Comparison of ENCODE assay signal across 8 cellular contexts in the genomic region with DNA sequence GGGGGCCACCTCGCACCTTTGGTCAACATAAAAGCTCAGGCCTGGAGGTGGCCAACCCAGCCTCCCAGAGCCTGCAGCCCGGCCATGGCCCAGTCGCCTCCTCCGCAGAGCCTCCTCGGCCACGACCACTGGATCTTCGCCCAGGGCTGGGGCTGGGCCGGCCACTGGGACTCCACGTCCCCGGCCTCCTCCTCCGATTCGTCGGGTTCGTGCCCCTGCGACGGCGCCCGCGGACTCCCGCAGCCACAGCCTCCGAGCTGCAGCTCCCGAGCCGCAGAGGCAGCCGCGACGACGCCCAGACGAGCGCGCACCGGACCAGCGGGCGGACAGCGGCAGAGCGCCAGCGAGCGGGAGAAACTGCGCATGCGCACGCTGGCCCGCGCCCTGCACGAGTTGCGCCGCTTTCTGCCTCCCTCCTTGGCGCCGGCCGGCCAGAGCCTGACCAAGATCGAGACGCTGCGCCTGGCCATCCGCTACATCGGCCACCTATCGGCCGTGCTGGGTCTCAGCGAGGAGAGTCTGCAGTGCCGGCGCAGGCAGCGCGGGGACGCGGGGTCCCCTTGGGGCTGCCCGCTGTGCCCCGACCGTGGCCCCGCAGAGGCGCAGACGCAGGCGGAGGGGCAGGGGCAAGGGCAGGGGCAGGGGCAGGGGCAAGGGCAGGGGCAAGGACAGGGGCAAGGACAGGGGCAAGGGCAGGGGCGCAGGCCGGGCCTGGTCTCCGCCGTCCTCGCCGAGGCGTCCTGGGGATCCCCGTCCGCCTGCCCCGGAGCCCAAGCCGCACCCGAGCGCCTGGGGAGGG. TPM values are rescaled to one million over a fixed set of nuclear protein-coding genes. Genes with fewer than 3 reads are reported as not detected.
DNase-seq lines count a peak whose midpoint lies in the region; ATAC-seq and TF ChIP-seq lines count a peak whose summit lies in the region.

MESP2 (plus strand) TSS at position 59 of the 799 bp plus-strand sequence; CDS start at position 85, 26 bp downstream.

- no peaks in the 10 kb centered on the region for H3K9me3 Mint-ChIP-seq in Caco-2 (ENCODE audit: unreplicated experiment)
- H3K9me3 Mint-ChIP-seq in H9: no peaks in the 10 kb centered on the region
- no peaks in the 10 kb centered on the region for H3K9me3 Mint-ChIP-seq in activated CD8-positive, alpha-beta T cell treated with anti-CD3 and anti-CD28 coated beads for 36 hours
- H3K9me3 Mint-ChIP-seq in endodermal cell: no peaks in the 10 kb centered on the region

- peak; percentile 76 for ATAC-seq in activated CD8-positive, alpha-beta T cell treated with anti-CD3 and anti-CD28 coated beads for 36 hours
- no peak for ATAC-seq in GM18519 (IDR thresholded peaks at IDR 0.05; ENCODE audit: low FRiP score, unreplicated experiment)

- H3T11ph ChIP-seq in H9 (ENCODE audit: low read length): no peak within 1 kb of the TSS

- H2BK120ac ChIP-seq in H9 (ENCODE audit: low read depth, low read length, poor library complexity, severe bottlenecking) (no peak within 1 kb of the TSS), mesenchymal stem cell (ENCODE audit: low read depth, low read length) (peak within 1 kb of the TSS; percentile 66)

- no CpG with 5 or more reads among the region's 82 CpGs for WGBS in H9 (ENCODE audit: extremely low coverage, insufficient read length, low lambda C conversion rate)
- 19 to 26% methylated on average over 35 to 82 of the region's 82 CpGs for WGBS in endodermal cell (ENCODE audit: insufficient coverage in 1 of 2, insufficient read length in 1 of 2), 2 experiments
- WGBS in mesenchymal stem cell: 8% methylated on average over 76 of the region's 82 CpGs

- no peaks in the 10 kb centered on the region for H3K9me3 ChIP-seq in Caco-2
- no peaks in the 10 kb centered on the region for H3K9me3 ChIP-seq in H9 (ENCODE audit: control insufficient read depth, low read depth, low read length)
- no peaks in the 10 kb centered on the region for H3K9me3 ChIP-seq in endodermal cell (ENCODE audit: control insufficient read depth, low read length)
- no peaks in the 10 kb centered on the region for H3K9me3 ChIP-seq in mesenchymal stem cell (ENCODE audit: control insufficient read depth, low read length)

- DNase-seq in Caco-2: peak; percentile 64 to 75
- peak; percentile 94 for DNase-seq in H9
- DNase-seq in NCI-H2227 treated with DMSO at 0.1 percent for 48 hours (lab: John Stamatoyannopoulos, UW): peak; percentile 43
- DNase-seq in activated CD8-positive, alpha-beta T cell treated with anti-CD3 and anti-CD28 coated beads for 36 hours: peak; percentile 47
- peak; percentile 97 for DNase-seq in endodermal cell
- peak; percentile 85 for DNase-seq in mesenchymal stem cell
- peak in 2 of 3 experiments; percentile 5 to 45 for DNase-seq in stimulated activated CD4-positive, alpha-beta T cell treated with anti-CD3 and anti-CD28 coated beads, TNF-alpha, amount 100 ng/mL, for 4 hours (ENCODE audit: low read depth in 3 of 3)

- H3K27ac ChIP-seq in H9 (ENCODE audit: insufficient read length, low read depth, low read length) (no peak within 1 kb of the TSS), endodermal cell (ENCODE audit: low read depth, low read length) (no peak within 1 kb of the TSS), mesenchymal stem cell (ENCODE audit: low read length, poor library complexity, severe bottlenecking) (no peak within 1 kb of the TSS)

- H3K79me2 ChIP-seq in H9 (ENCODE audit: insufficient read depth, low read length): no peaks in the 10 kb centered on the region

- no peak for TF ChIP-seq CTCF in Caco-2 (IDR thresholded peaks at IDR 0.05; ENCODE audit: insufficient read depth in 1 of 2, low read depth in 1 of 2, low read length in 1 of 2, severe bottlenecking in 1 of 2, unreplicated experiment in 1 of 2)
- TF ChIP-seq CTCF in H9 (conservative IDR thresholded peaks at IDR 0.05): peak; percentile 72
- TF ChIP-seq CTCF in activated CD8-positive, alpha-beta T cell treated with anti-CD3 and anti-CD28 coated beads for 36 hours (IDR thresholded peaks at IDR 0.05): no peak
- peak; percentile 77 for TF ChIP-seq CTCF in endodermal cell (conservative IDR thresholded peaks at IDR 0.05)

- H3K79me1 ChIP-seq in H9 (ENCODE audit: insufficient read depth, low read depth, low read length, poor library complexity, severe bottlenecking): no peaks in the 10 kb centered on the region
- no peaks in the 10 kb centered on the region for H3K79me1 ChIP-seq in mesenchymal stem cell (replicated peaks; ENCODE audit: low read length, poor library complexity, severe bottlenecking)

- no TSS peak for BruUV-seq in Caco-2 (replicated peaks; lab: Mats Ljungman, UMichigan)

- no peak within 1 kb of the TSS for H2BK15ac ChIP-seq in H9 (ENCODE audit: low read depth, low read length)
- H2BK15ac ChIP-seq in mesenchymal stem cell (ENCODE audit: low read depth, poor library complexity, severe bottlenecking): peak within 1 kb of the TSS; percentile 83

- H2AFZ ChIP-seq in H9 (ENCODE audit: low read length) (no peak within 1 kb of the TSS), mesenchymal stem cell (ENCODE audit: low read depth, low read length) (peak within 1 kb of the TSS; percentile 93)

- H3K36me3 ChIP-seq in Caco-2 (ENCODE audit: control insufficient read depth, insufficient read depth, low read length): no peaks in the 10 kb centered on the region
- no peaks in the 10 kb centered on the region for H3K36me3 ChIP-seq in endodermal cell (ENCODE audit: control insufficient read depth, insufficient read depth, low read length)
- H3K36me3 ChIP-seq in mesenchymal stem cell (ENCODE audit: control insufficient read depth in 1 of 2, insufficient read depth in 2 of 2, low read depth in 1 of 2, low read length in 2 of 2): peaks cover 0 to 5% of the 10 kb centered on the region in 2 experiments

- POLR2A ChIA-PET in Caco-2 (lab: Charles Lee): interaction anchor here (0.6 kb wide), 1 partner anchor 52 kb away, joined by 3 read pairs; no protein-coding TSS in a partner anchor
- POLR2A ChIA-PET in activated CD8-positive, alpha-beta T cell treated with anti-CD3 and anti-CD28 coated beads for 36 hours (lab: Charles Lee): interaction anchor here (0.5 kb wide), 1 partner anchor 185 kb away, joined by 3 read pairs; no protein-coding TSS in a partner anchor

- H2BK5ac ChIP-seq in H9 (ENCODE audit: insufficient read length, low read length): no peak within 1 kb of the TSS
- H2BK5ac ChIP-seq in mesenchymal stem cell (ENCODE audit: low read depth, low read length, poor library complexity, severe bottlenecking): no peak within 1 kb of the TSS

- H2BK20ac ChIP-seq in H9 (ENCODE audit: low read depth, low read length, poor library complexity, severe bottlenecking): no peak within 1 kb of the TSS

- H3K27me3 ChIP-seq in Caco-2 (replicated peaks; ENCODE audit: control insufficient read depth, insufficient read depth, low read length): no peaks in the 10 kb centered on the region
- H3K27me3 ChIP-seq in H9 (ENCODE audit: insufficient read depth, low read length): peaks cover 7% of the 10 kb centered on the region; the same call in 1 of the 2 replicates
- H3K27me3 ChIP-seq in endodermal cell (ENCODE audit: control insufficient read depth, insufficient read depth, low read length, poor library complexity, severe bottlenecking): peaks cover 34% of the 10 kb centered on the region
- no peaks in the 10 kb centered on the region for H3K27me3 ChIP-seq in mesenchymal stem cell (ENCODE audit: control insufficient read depth in 1 of 2, insufficient read depth in 1 of 2, low read length in 2 of 2)

- H3K9ac ChIP-seq in H9 (ENCODE audit: extremely low read depth, insufficient read length, low read length) (no peak within 1 kb of the TSS), endodermal cell (ENCODE audit: extremely low read depth, low read length, poor library complexity, severe bottlenecking) (no peak within 1 kb of the TSS), mesenchymal stem cell (ENCODE audit: low read length) (peak within 1 kb of the TSS; percentile 80)

- H2AK5ac ChIP-seq in H9 (ENCODE audit: insufficient read length, low read length) (no peak within 1 kb of the TSS), mesenchymal stem cell (ENCODE audit: low read length, severe bottlenecking) (no peak within 1 kb of the TSS)

- intact Hi-C loops in Caco-2 (cut with micrococcal nuclease; ENCODE audit: unreplicated experiment): no loop called here
- intact Hi-C loops in activated CD8-positive, alpha-beta T cell treated with anti-CD3 and anti-CD28 coated beads for 36 hours (cut with micrococcal nuclease): no loop called here

- H3K36me3 Mint-ChIP-seq in Caco-2 (ENCODE audit: insufficient read depth, unreplicated experiment): no peaks in the 10 kb centered on the region
- no peaks in the 10 kb centered on the region for H3K36me3 Mint-ChIP-seq in H9 (ENCODE audit: insufficient read depth in 1 of 3, low read depth in 3 of 3)
- no peaks in the 10 kb centered on the region for H3K36me3 Mint-ChIP-seq in activated CD8-positive, alpha-beta T cell treated with anti-CD3 and anti-CD28 coated beads for 36 hours (ENCODE audit: low read depth)
- no peaks in the 10 kb centered on the region for H3K36me3 Mint-ChIP-seq in endodermal cell (ENCODE audit: low read depth)

- peak within 1 kb of the TSS; percentile 66 for H3K18ac ChIP-seq in H9 (ENCODE audit: insufficient read length, low read depth, low read length)
- H3K18ac ChIP-seq in mesenchymal stem cell (ENCODE audit: low read depth in 1 of 2, low read length in 2 of 2): peak within 1 kb of the TSS; percentile 86 to 88

- H3K4me3 Mint-ChIP-seq in Caco-2 (ENCODE audit: unreplicated experiment): peak within 1 kb of the TSS; percentile 45
- peak within 1 kb of the TSS; percentile 38 to 58; a peak in 4 of 5 replicates for H3K4me3 Mint-ChIP-seq in H9
- peak within 1 kb of the TSS; percentile 55 for H3K4me3 Mint-ChIP-seq in activated CD8-positive, alpha-beta T cell treated with anti-CD3 and anti-CD28 coated beads for 36 hours
- H3K4me3 Mint-ChIP-seq in endodermal cell: peak within 1 kb of the TSS; percentile 37

- H2BK12ac ChIP-seq in H9 (ENCODE audit: insufficient read length, low read depth, low read length) (no peak within 1 kb of the TSS), mesenchymal stem cell (ENCODE audit: low read length in 2 of 2) (peak within 1 kb of the TSS in 1 of 2 experiments; percentile 75)

- H3K23ac ChIP-seq in H9 (ENCODE audit: insufficient read length, low read depth, low read length) (no peak within 1 kb of the TSS), mesenchymal stem cell (ENCODE audit: low read length in 2 of 2) (peak within 1 kb of the TSS in 1 of 2 experiments; percentile 41)

- no peak within 1 kb of the TSS for H4K5ac ChIP-seq in H9 (ENCODE audit: insufficient read length, low read depth, low read length)

- H3K23me2 ChIP-seq in H9 (ENCODE audit: insufficient read length, low read depth, low read length, poor library complexity, severe bottlenecking): peaks cover 4% of the 10 kb centered on the region

- H3K27me3 Mint-ChIP-seq in Caco-2 (ENCODE audit: insufficient read depth, unreplicated experiment) (no peaks in the 10 kb centered on the region), H9 (ENCODE audit: low read depth) (peaks cover 63% of the 10 kb centered on the region), endodermal cell (ENCODE audit: insufficient read depth) (peaks cover 63% of the 10 kb centered on the region)
- peaks cover 21% of the 10 kb centered on the region for H3K27me3 Mint-ChIP-seq in activated CD8-positive, alpha-beta T cell treated with anti-CD3 and anti-CD28 coated beads for 36 hours

- H3K27ac Mint-ChIP-seq in Caco-2 (ENCODE audit: unreplicated experiment): no peak within 1 kb of the TSS
- no peak within 1 kb of the TSS for H3K27ac Mint-ChIP-seq in H9
- no peak within 1 kb of the TSS for H3K27ac Mint-ChIP-seq in activated CD8-positive, alpha-beta T cell treated with anti-CD3 and anti-CD28 coated beads for 36 hours
- no peak within 1 kb of the TSS for H3K27ac Mint-ChIP-seq in endodermal cell

- H3K4me1 ChIP-seq in Caco-2 (peaks cover 27% of the 10 kb centered on the region), H9 (ENCODE audit: insufficient read depth, low read length) (no peaks in the 10 kb centered on the region), endodermal cell (ENCODE audit: control insufficient read depth, insufficient read depth, low read length) (no peaks in the 10 kb centered on the region), mesenchymal stem cell (ENCODE audit: control insufficient read depth, insufficient read depth, low read depth, low read length) (peaks cover 15% of the 10 kb centered on the region)

- H4K20me1 ChIP-seq in H9 (ENCODE audit: control insufficient read depth, insufficient read depth, insufficient read length): no peaks in the 10 kb centered on the region

- H3K4me3 ChIP-seq in Caco-2 (ENCODE audit: low read depth, low read length) (peak within 1 kb of the TSS; percentile 39), endodermal cell (ENCODE audit: low read length) (no peak within 1 kb of the TSS), mesenchymal stem cell (ENCODE audit: insufficient read depth in 1 of 2, low read depth in 1 of 2, low read length in 2 of 2) (peak within 1 kb of the TSS; percentile 54 to 74)

- H3K4ac ChIP-seq in H9 (ENCODE audit: low read depth, low read length): no peak within 1 kb of the TSS
- H3K4ac ChIP-seq in mesenchymal stem cell (ENCODE audit: low read depth in 1 of 2, low read length in 2 of 2): peak within 1 kb of the TSS; percentile 24 to 63

- CTCF ChIA-PET in Caco-2 (lab: Charles Lee): interaction anchor here (0.9 kb wide), 1 partner anchor 16 kb away, joined by 3 read pairs; no protein-coding TSS in a partner anchor
- CTCF ChIA-PET in activated CD8-positive, alpha-beta T cell treated with anti-CD3 and anti-CD28 coated beads for 36 hours (lab: Charles Lee): interaction anchor here (1.8 to 2.6 kb wide), 2 partner anchors 15 to 295 kb away, joined by 4 to 10 read pairs; no protein-coding TSS in a partner anchor

- H3K14ac ChIP-seq in H9 (ENCODE audit: insufficient read depth, low read length) (peak within 1 kb of the TSS; percentile 78; the same call in 1 of the 2 replicates), mesenchymal stem cell (ENCODE audit: low read length in 2 of 2) (peak within 1 kb of the TSS in 1 of 2 experiments; percentile 92)

- H3K4me2 ChIP-seq in H9 (ENCODE audit: insufficient read depth, insufficient read length, low read length) (peak within 1 kb of the TSS; percentile 37), mesenchymal stem cell (ENCODE audit: low read length, poor library complexity, severe bottlenecking) (peak within 1 kb of the TSS; percentile 91)

- H3K56ac ChIP-seq in H9 (ENCODE audit: insufficient read length, low read depth, low read length): no peak within 1 kb of the TSS

- H4K8ac ChIP-seq in H9 (replicated peaks; ENCODE audit: insufficient read length, low read depth, low read length): no peak within 1 kb of the TSS
- H4K8ac ChIP-seq in mesenchymal stem cell (ENCODE audit: low read length): peak within 1 kb of the TSS; percentile 95

- H4K91ac ChIP-seq in H9 (ENCODE audit: insufficient read length, low read depth, low read length) (no peak within 1 kb of the TSS), mesenchymal stem cell (ENCODE audit: low read length) (peak within 1 kb of the TSS; percentile 88)

- peaks cover 10% of the 10 kb centered on the region for H3K4me1 Mint-ChIP-seq in Caco-2 (ENCODE audit: low read depth, unreplicated experiment)
- H3K4me1 Mint-ChIP-seq in H9: peaks cover 0 to 3% of the 10 kb centered on the region in 2 experiments; a peak in 1 of 4 replicates
- H3K4me1 Mint-ChIP-seq in activated CD8-positive, alpha-beta T cell treated with anti-CD3 and anti-CD28 coated beads for 36 hours (ENCODE audit: low read depth): peaks cover 5% of the 10 kb centered on the region
- no peaks in the 10 kb centered on the region for H3K4me1 Mint-ChIP-seq in endodermal cell

RNA-seq across cellular contexts. Expression of gene MESP2, which starts in this region (rescaled TPM):
- total RNA-seq in Caco-2 (2022) (0.32 and 0.70 TPM in 2 replicates), H9 (2021) (0.28 TPM in 1 of 2 replicates, not detected in the other), endodermal cell (1 to 10 TPM in 1 of 2 donors, under 1 TPM in 1; 0.22 to 1.3 TPM)
- not detected for total RNA-seq in activated CD8-positive, alpha-beta T cell treated with anti-CD3 and anti-CD28 coated beads for 36 hours
- polyA plus RNA-seq in endodermal cell (2013, experiment 1 of 2): 0.68 TPM
- 0.54 TPM for polyA plus RNA-seq in endodermal cell (2013, experiment 2 of 2)
- polyA plus RNA-seq in mesenchymal stem cell (2013, experiment 1 of 2): 0.12 TPM
- polyA plus RNA-seq in mesenchymal stem cell (2013, experiment 2 of 2): 0.07 TPM

Comparison
In these comparisons a context has a peak if more than half of its experiments do, and no peak if none do; other contexts are left out.
1. Peak in DNase-seq and H3K4me3 ChIP-seq in Caco-2; RNA of the gene not detected or under 1 TPM.
2. Peak in DNase-seq and H3K4me2 ChIP-seq in H9; RNA of the gene not detected or under 1 TPM.
3. Peak in DNase-seq and ATAC-seq in activated CD8-positive, alpha-beta T cell treated with anti-CD3 and anti-CD28 coated beads for 36 hours; RNA of the gene not detected or under 1 TPM.
4. DNase-seq: peak in every context shown above with its lines; median percentile 97 in endodermal cell; 94 in H9; 85 in mesenchymal stem cell; 70 in Caco-2; 47 in activated CD8-positive, alpha-beta T cell treated with anti-CD3 and anti-CD28 coated beads for 36 hours; 43 in NCI-H2227 treated with DMSO at 0.1 percent for 48 hours; 25 in stimulated activated CD4-positive, alpha-beta T cell treated with anti-CD3 and anti-CD28 coated beads, TNF-alpha, amount 100 ng/mL, for 4 hours.
5. CTCF ChIP-seq: peak in H9 (single experiment) and endodermal cell (single experiment); none in Caco-2 (0 of 2) and activated CD8-positive, alpha-beta T cell treated with anti-CD3 and anti-CD28 coated beads for 36 hours (single experiment).
6. Peak in every context shown above with its lines, with median percentiles within 50 percentile points of each other: H3K4me3 Mint-ChIP-seq.